ENCODE assay signal across 13 cellular contexts in the genomic region with DNA sequence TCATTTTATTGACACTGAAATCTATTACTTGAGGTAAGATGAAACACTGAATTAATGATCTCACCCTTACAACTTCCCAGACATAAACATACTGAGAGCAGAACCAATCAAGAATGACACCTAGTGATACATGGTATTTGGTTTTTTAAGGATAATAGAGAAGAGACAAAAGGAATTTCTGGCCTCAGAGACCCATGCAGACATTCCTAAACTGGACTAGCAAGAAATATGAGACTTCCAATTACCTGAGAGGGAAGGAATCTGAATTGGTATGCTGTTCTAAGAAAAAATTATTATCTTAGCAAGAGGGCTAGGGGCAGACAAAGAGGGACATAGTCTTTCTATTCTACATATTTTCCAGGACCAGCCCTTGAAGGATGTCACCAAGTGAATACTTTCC.
"Had no signal": no experiment of that assay in that cellular context is flagged by ENCODE, and none has a peak within 500 bp of the region (broad histone marks: within the 10 kb centered on the region; RNA-seq: fewer than 3 reads in every experiment).

No MANE protein-coding gene starts in this region.

- DNase-seq: activated CD4-positive, alpha-beta T cell treated with anti-CD3 and anti-CD28 coated beads for 36 hours; activated CD8-positive, alpha-beta memory T cell treated with anti-CD3 and anti-CD28 coated beads, Interleukin-2, amount 50 U/mL, for 4 hours; activated CD8-positive, alpha-beta T cell treated with anti-CD3 and anti-CD28 coated beads for 36 hours; activated T-cell treated with anti-CD3 and anti-CD28 coated beads, Interleukin-2, amount 50 U/mL, for 72 hours; dermis blood vessel endothelial cell; erythroblast; left lung; mesenchymal stem cell; stimulated activated CD4-positive, alpha-beta T cell treated with anti-CD3 and anti-CD28 coated beads, Interleukin-4, amount 100 ng/mL, for 1 hour; stimulated activated CD8-positive, alpha-beta memory T cell treated with anti-CD3 and anti-CD28 coated beads, Interleukin-4, amount 100 ng/mL, for 48 hours; T1000; WERI-Rb-1 had no signal

- H3K9me3 ChIP-seq: ascending aorta had no signal

- H3K4me1 ChIP-seq: ascending aorta, left lung had no signal

- H3K4me3 ChIP-seq: ascending aorta, left lung had no signal

- H3K27me3 ChIP-seq: ascending aorta, left lung had no signal

- H3K36me3 ChIP-seq: ascending aorta, left lung, WERI-Rb-1 had no signal

- H3K27ac ChIP-seq: ascending aorta, left lung, WERI-Rb-1 had no signal
